Comparison of ENCODE assay signal across 1 cellular context in the genomic region with DNA sequence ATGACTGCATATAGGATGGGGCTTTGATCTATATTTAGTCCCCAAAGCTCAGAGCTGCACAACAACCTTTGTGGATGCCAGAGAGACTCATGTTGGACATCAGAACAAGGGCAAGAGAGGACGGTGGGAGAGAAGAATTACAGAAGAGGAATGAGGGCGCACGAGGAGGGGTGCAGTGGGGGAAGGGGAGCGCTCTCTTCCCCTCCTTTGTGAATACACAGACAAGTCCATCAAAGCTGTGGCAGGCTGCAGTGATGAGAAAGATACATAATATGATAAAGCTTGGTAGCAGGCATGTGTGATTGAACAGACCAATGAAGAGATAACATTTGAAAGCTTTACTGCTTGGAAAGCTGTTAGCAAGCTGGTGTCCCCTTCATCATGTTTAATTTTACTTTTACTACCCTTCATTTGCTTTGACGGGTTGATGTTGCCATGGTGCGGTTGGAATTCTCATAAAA.
TF ChIP-seq lines count a peak whose summit lies in the region.

No MANE protein-coding gene starts in this region.

TF ChIP-seq in WTC11, 78 proteins besides CTCF, POLR2A, EP300 and RAD21:
- TF ChIP-seq ZNF317 (CRISPR knock-in tag; IDR thresholded peaks at IDR 0.05; ENCODE audit: borderline replicate concordance, low read depth) (no peak), ZNF671 (CRISPR knock-in tag; IDR thresholded peaks at IDR 0.05) (0 out of 2 replicates have a peak, but pooled peaks have one; percentile 28)
